In genomic region chr13:28268800-28269223, GRCh38 we compare ENCODE assay signal across 9 cellular contexts.
DNase-seq lines count a peak whose midpoint lies in the region; ATAC-seq and TF ChIP-seq lines count a peak whose summit lies in the region.
"Had no signal": no experiment of that assay in that cellular context is flagged by ENCODE, and none has a peak within 500 bp of the region (broad histone marks: within the 10 kb centered on the region; RNA-seq: fewer than 3 reads in every experiment).

No MANE protein-coding gene starts in this region.

- H3K27ac Mint-ChIP-seq in T-helper 17 cell: peak overlapping the region; percentile 29

- peak; percentile 98 for ATAC-seq in GM19463 (IDR thresholded peaks at IDR 0.05; ENCODE audit: unreplicated experiment)
- ATAC-seq in HG03196 (IDR thresholded peaks at IDR 0.05; ENCODE audit: unreplicated experiment): peak; percentile 96
- ATAC-seq in T-helper 17 cell: peak; percentile 60
- ATAC-seq: Panc1 had no signal

- peak; percentile 74 for DNase-seq in GM10248 (ENCODE audit: extremely low spot score)
- DNase-seq in T-helper 17 cell: no peak
- DNase-seq in NCI-H1092 treated with DMSO at 0.1 percent for 48 hours (lab: John Stamatoyannopoulos, UW): no peak
- DNase-seq in NCI-H345 (lab: John Stamatoyannopoulos, UW): no peak
- no peak for DNase-seq in epidermal melanocyte (ENCODE audit: insufficient read length, low spot score)
- no peak for DNase-seq in NK-92 treated with Interleukin-12 subunit alpha and Interleukin-12 subunit beta, amount 100 ng/mL, for 24 hours (lab: John Stamatoyannopoulos, UW)

- H3K4me1 Mint-ChIP-seq in T-helper 17 cell: peaks cover 9% of the 10 kb centered on the region

- no peaks in the 10 kb centered on the region for H3K9me3 ChIP-seq in T-helper 17 cell (ENCODE audit: control insufficient read depth, low read length, poor library complexity, severe bottlenecking)

- CTCF ChIA-PET in GM10248 (lab: Yijun Ruan, JAX): no interaction called here

- POLR2A ChIA-PET in GM10248 (lab: Yijun Ruan, JAX): no interaction called here

- TF ChIP-seq CTCF in GM10248 (IDR thresholded peaks at IDR 0.05; ENCODE audit: control extremely low read depth, extremely low read depth, low read depth, missing control alignments): no peak

- no peaks in the 10 kb centered on the region for H3K27me3 Mint-ChIP-seq in T-helper 17 cell

- no peak overlapping the region for H3K4me3 Mint-ChIP-seq in T-helper 17 cell

- H3K36me3 Mint-ChIP-seq in T-helper 17 cell (ENCODE audit: low read depth): peaks cover 5% of the 10 kb centered on the region
